Comparison of ENCODE assay signal across 21 cellular contexts in genomic region chr12:110816248-110816647, GRCh38. TPM values are rescaled to one million over a fixed set of nuclear protein-coding genes. Genes with fewer than 3 reads are reported as not detected.
"Had no signal": no experiment of that assay in that cellular context is flagged by ENCODE, and none has a peak within 500 bp of the region (broad histone marks: within the 10 kb centered on the region; RNA-seq: fewer than 3 reads in every experiment).

No MANE protein-coding gene starts in this region.

- H3K4me3 Mint-ChIP-seq: T-cell had no signal

- H3K27ac ChIP-seq: HL-60, RWPE1 had no signal

- H3K36me3 Mint-ChIP-seq: T-cell had no signal

- H3K9me3 Mint-ChIP-seq: T-cell had no signal

- H3K9ac ChIP-seq: SK-N-SH had no signal

- ATAC-seq: T-cell had no signal

- H3K9me2 ChIP-seq: SK-N-SH had no signal

- H3K4me2 ChIP-seq: SK-N-SH had no signal

- DNase-seq: Karpas-422, KG1, MM.1S, NCI-H1092 treated with DMSO at 0.1 percent for 48 hours, NCI-H1436, NCI-H187, NCI-H2029, NCI-H2081 treated with DMSO at 0.1 percent for 48 hours, NCI-H2171, NCI-H226, NCI-H446 treated with DMSO at 0.1 percent for 48 hours, NCI-H524, NCI-H526 treated with DMSO at 0.1 percent for 48 hours, NCI-H774, SHP77, SK-N-SH, SW 1271, T-cell had no signal

- H3K9me3 ChIP-seq: SK-N-SH had no signal

RNA-seq across cellular contexts. Expression of gene CCDC63, which starts 30.5 kb away (rescaled TPM):
- total RNA-seq: SK-MEL-5, T-cell had no signal
- polyA plus RNA-seq: SK-N-SH had no signal
